Comparison of ENCODE assay signal across 22 cellular contexts in the genomic region with DNA sequence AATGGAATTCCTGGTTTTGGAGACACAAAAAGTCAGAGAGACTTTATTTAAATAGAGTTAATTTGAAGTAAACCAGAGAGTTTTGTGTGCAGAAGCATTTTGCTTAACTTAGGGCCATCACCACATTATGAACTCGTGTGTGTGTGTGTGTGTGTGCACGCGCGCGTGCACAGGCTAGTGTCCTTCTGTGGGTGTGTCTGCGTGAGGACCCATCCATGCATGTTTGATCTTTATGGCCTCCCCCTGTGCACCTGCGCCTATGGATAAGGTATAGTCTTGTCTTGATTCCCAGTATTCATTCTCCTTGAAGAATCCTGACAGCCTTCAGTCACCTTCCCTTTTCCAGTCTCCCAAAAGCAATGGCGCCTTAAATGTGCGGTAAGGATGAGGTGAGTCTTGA. TPM values are rescaled to one million over a fixed set of nuclear protein-coding genes. Genes with fewer than 3 reads are reported as not detected.
DNase-seq lines count a peak whose midpoint lies in the region; ATAC-seq and TF ChIP-seq lines count a peak whose summit lies in the region.
"Had no signal": no experiment of that assay in that cellular context is flagged by ENCODE, and none has a peak within 500 bp of the region (broad histone marks: within the 10 kb centered on the region; RNA-seq: fewer than 3 reads in every experiment).

No MANE protein-coding gene starts in this region.

- H3K36me3 Mint-ChIP-seq in natural killer cell = no peaks in the 10 kb centered on the region
- no peaks in the 10 kb centered on the region for H3K36me3 Mint-ChIP-seq in natural killer cell treated with Interleukin-12 subunit alpha and Interleukin-12 subunit beta and Interleukin-15 and Interleukin-18, amount 100 ng/mL, for 72 hours
- H3K36me3 Mint-ChIP-seq in activated T-helper 1 cell treated with anti-CD3 and anti-CD28 coated beads, Interleukin-12 subunit alpha, Interleukin-12 subunit beta, Interleukin-2, Interleukin-4 antibody, amounts not matched to agents 30 ng/mL and 10 ng/mL and 1 ng/mL, durations not matched to agents 14 hours and 24 hours and 36 hours (ENCODE audit: low read depth) = no peaks in the 10 kb centered on the region
- no peaks in the 10 kb centered on the region for H3K36me3 Mint-ChIP-seq in CD8-positive, alpha-beta T cell

- no peak overlapping the region for H3K27ac Mint-ChIP-seq in natural killer cell
- peak overlapping the region in 1 of 2 donors; percentile 10 for H3K27ac Mint-ChIP-seq in natural killer cell treated with Interleukin-12 subunit alpha and Interleukin-12 subunit beta and Interleukin-15 and Interleukin-18, amount 100 ng/mL, for 72 hours
- H3K27ac Mint-ChIP-seq in activated T-helper 1 cell treated with anti-CD3 and anti-CD28 coated beads, Interleukin-12 subunit alpha, Interleukin-12 subunit beta, Interleukin-2, Interleukin-4 antibody, amounts not matched to agents 30 ng/mL and 10 ng/mL and 1 ng/mL, durations not matched to agents 14 hours and 24 hours and 36 hours = peak overlapping the region; percentile 7
- H3K27ac Mint-ChIP-seq in CD8-positive, alpha-beta T cell = no peak overlapping the region
- H3K27ac Mint-ChIP-seq: CD4-positive, alpha-beta T cell had no signal

- H3K9me3 Mint-ChIP-seq in natural killer cell = no peaks in the 10 kb centered on the region
- no peaks in the 10 kb centered on the region for H3K9me3 Mint-ChIP-seq in natural killer cell treated with Interleukin-12 subunit alpha and Interleukin-12 subunit beta and Interleukin-15 and Interleukin-18, amount 100 ng/mL, for 72 hours
- no peaks in the 10 kb centered on the region for H3K9me3 Mint-ChIP-seq in activated T-helper 1 cell treated with anti-CD3 and anti-CD28 coated beads, Interleukin-12 subunit alpha, Interleukin-12 subunit beta, Interleukin-2, Interleukin-4 antibody, amounts not matched to agents 30 ng/mL and 10 ng/mL and 1 ng/mL, durations not matched to agents 14 hours and 24 hours and 36 hours
- H3K9me3 Mint-ChIP-seq in CD8-positive, alpha-beta T cell = no peaks in the 10 kb centered on the region
- H3K9me3 Mint-ChIP-seq: CD4-positive, alpha-beta T cell had no signal

- no peaks in the 10 kb centered on the region for H3K9me3 ChIP-seq in CD8-positive, alpha-beta T cell (ENCODE audit: low read length)
- H3K9me3 ChIP-seq: BLaER1, Caco-2, Peyer's patch, SJSA1 had no signal

- H3K4me1 ChIP-seq in CD8-positive, alpha-beta T cell (ENCODE audit: insufficient read depth, low read length) = peaks cover 9% of the 10 kb centered on the region
- H3K4me1 ChIP-seq: SJSA1 had no signal

- TF ChIP-seq CTCF in natural killer cell (IDR thresholded peaks at IDR 0.05) = no peak
- TF ChIP-seq CTCF in CD8-positive, alpha-beta T cell (IDR thresholded peaks at IDR 0.05) = no peak

- H3K4me3 ChIP-seq in CD8-positive, alpha-beta T cell (ENCODE audit: low read depth, low read length) = no peak overlapping the region
- H3K4me3 ChIP-seq: BLaER1, GM23248, HAP-1, Peyer's patch, SJSA1 had no signal

- H3K27me3 Mint-ChIP-seq in natural killer cell (ENCODE audit: low read depth in 2 of 2) = no peaks in the 10 kb centered on the region
- H3K27me3 Mint-ChIP-seq in natural killer cell treated with Interleukin-12 subunit alpha and Interleukin-12 subunit beta and Interleukin-15 and Interleukin-18, amount 100 ng/mL, for 72 hours = peaks cover 3 to 28% of the 10 kb centered on the region in 2 donors
- H3K27me3 Mint-ChIP-seq in activated T-helper 1 cell treated with anti-CD3 and anti-CD28 coated beads, Interleukin-12 subunit alpha, Interleukin-12 subunit beta, Interleukin-2, Interleukin-4 antibody, amounts not matched to agents 30 ng/mL and 10 ng/mL and 1 ng/mL, durations not matched to agents 14 hours and 24 hours and 36 hours (ENCODE audit: insufficient read depth) = peaks cover 7% of the 10 kb centered on the region
- peaks cover 9% of the 10 kb centered on the region for H3K27me3 Mint-ChIP-seq in CD8-positive, alpha-beta T cell (ENCODE audit: low read depth)
- H3K27me3 Mint-ChIP-seq: CD4-positive, alpha-beta T cell had no signal

- DNase-seq in natural killer cell = no peak
- DNase-seq in natural killer cell treated with Interleukin-12 subunit alpha and Interleukin-12 subunit beta and Interleukin-15 and Interleukin-18, amount 100 ng/mL, for 72 hours (ENCODE audit: low spot score) = no peak
- no peak for DNase-seq in activated T-helper 1 cell treated with anti-CD3 and anti-CD28 coated beads, Interleukin-12 subunit alpha, Interleukin-12 subunit beta, Interleukin-2, Interleukin-4 antibody, amounts not matched to agents 30 ng/mL and 10 ng/mL and 1 ng/mL, durations not matched to agents 14 hours and 24 hours and 36 hours (ENCODE audit: low spot score)
- DNase-seq in CD8-positive, alpha-beta T cell = no peak
- no peak for DNase-seq in NCI-H1417 treated with DMSO at 0.1 percent for 48 hours (lab: John Stamatoyannopoulos, UW)
- DNase-seq: Caco-2; CD4-positive, alpha-beta T cell; DND-41; GM23248; KBM-7; NCI-H1105; NCI-H1694; NCI-H2081; NCI-H2171; NCI-H524 treated with DMSO at 0.1 percent for 48 hours had no signal

- peak overlapping the region; percentile 32 for H3K4me3 Mint-ChIP-seq in natural killer cell
- no peak overlapping the region for H3K4me3 Mint-ChIP-seq in natural killer cell treated with Interleukin-12 subunit alpha and Interleukin-12 subunit beta and Interleukin-15 and Interleukin-18, amount 100 ng/mL, for 72 hours
- H3K4me3 Mint-ChIP-seq in activated T-helper 1 cell treated with anti-CD3 and anti-CD28 coated beads, Interleukin-12 subunit alpha, Interleukin-12 subunit beta, Interleukin-2, Interleukin-4 antibody, amounts not matched to agents 30 ng/mL and 10 ng/mL and 1 ng/mL, durations not matched to agents 14 hours and 24 hours and 36 hours = no peak overlapping the region
- H3K4me3 Mint-ChIP-seq in CD8-positive, alpha-beta T cell = no peak overlapping the region
- H3K4me3 Mint-ChIP-seq: CD4-positive, alpha-beta T cell had no signal

- H3K4me1 Mint-ChIP-seq in natural killer cell = peaks cover 5 to 24% of the 10 kb centered on the region in 2 donors
- H3K4me1 Mint-ChIP-seq in natural killer cell treated with Interleukin-12 subunit alpha and Interleukin-12 subunit beta and Interleukin-15 and Interleukin-18, amount 100 ng/mL, for 72 hours (ENCODE audit: low read depth in 2 of 2) = peaks cover 9 to 11% of the 10 kb centered on the region in 2 donors
- peaks cover 14% of the 10 kb centered on the region for H3K4me1 Mint-ChIP-seq in activated T-helper 1 cell treated with anti-CD3 and anti-CD28 coated beads, Interleukin-12 subunit alpha, Interleukin-12 subunit beta, Interleukin-2, Interleukin-4 antibody, amounts not matched to agents 30 ng/mL and 10 ng/mL and 1 ng/mL, durations not matched to agents 14 hours and 24 hours and 36 hours (ENCODE audit: low read depth)
- H3K4me1 Mint-ChIP-seq in CD8-positive, alpha-beta T cell (ENCODE audit: low read depth) = peaks cover 7% of the 10 kb centered on the region

- intact Hi-C loops in natural killer cell (cut with micrococcal nuclease) = no loop called here
- intact Hi-C loops in activated T-helper 1 cell treated with anti-CD3 and anti-CD28 coated beads, Interleukin-12 subunit alpha, Interleukin-12 subunit beta, Interleukin-2, Interleukin-4 antibody, amounts not matched to agents 30 ng/mL and 10 ng/mL and 1 ng/mL, durations not matched to agents 14 hours and 24 hours and 36 hours (cut with micrococcal nuclease) = loop anchor here (5.0 kb wide), 2 partner anchors 161 to 246 kb away; a partner anchor contains a TSS
- intact Hi-C loops in CD8-positive, alpha-beta T cell (cut with DNase I, micrococcal nuclease) = loop anchor here (5.0 to 10.0 kb wide), 3 partner anchors 106 to 166 kb away; no protein-coding TSS in a partner anchor

- POLR2A ChIA-PET in CD8-positive, alpha-beta T cell (lab: Charles Lee) = no interaction called here

- ATAC-seq in natural killer cell (no peak), esophagus mucosa (peak; percentile 4), GM21381 (IDR thresholded peaks at IDR 0.05; ENCODE audit: unreplicated experiment) (no peak)
- ATAC-seq in natural killer cell treated with Interleukin-12 subunit alpha and Interleukin-12 subunit beta and Interleukin-15 and Interleukin-18, amount 100 ng/mL, for 72 hours = no peak
- no peak for ATAC-seq in CD8-positive, alpha-beta T cell

- no peaks in the 10 kb centered on the region for H3K36me3 ChIP-seq in CD8-positive, alpha-beta T cell (ENCODE audit: insufficient read depth, low read length)
- H3K36me3 ChIP-seq: BLaER1, HAP-1, Peyer's patch, SJSA1 had no signal

- no peaks in the 10 kb centered on the region for H3K27me3 ChIP-seq in CD8-positive, alpha-beta T cell (ENCODE audit: insufficient read depth, low read length)
- H3K27me3 ChIP-seq: BLaER1, Peyer's patch had no signal

- H3K27ac ChIP-seq in CD8-positive, alpha-beta T cell (ENCODE audit: low read depth, low read length) = no peak overlapping the region
- H3K27ac ChIP-seq: BLaER1, GM23248, HL-60, Peyer's patch, SJSA1 had no signal

- CTCF ChIA-PET in CD8-positive, alpha-beta T cell (lab: Charles Lee) = interaction anchor here (0.9 to 1.6 kb wide), 3 partner anchors 9 to 113 kb away, joined by 3 to 4 read pairs (median 4); no protein-coding TSS in a partner anchor

RNA-seq across cellular contexts. Expression of a gene that starts 26.0 kb away (rescaled TPM):
- total RNA-seq in natural killer cell (10 to 100 TPM in 1 of 3 donors, 1 to 10 TPM in 2; 4.1 to 11.4 (median 5.9) TPM), esophagus mucosa (34.9 TPM)
- 1 to 10 TPM; 2.4 to 3.5 TPM for total RNA-seq in natural killer cell treated with Interleukin-12 subunit alpha and Interleukin-12 subunit beta and Interleukin-15 and Interleukin-18, amount 100 ng/mL, for 72 hours
- 5.0 and 6.6 TPM in 2 replicates for total RNA-seq in activated T-helper 1 cell treated with anti-CD3 and anti-CD28 coated beads, Interleukin-12 subunit alpha, Interleukin-12 subunit beta, Interleukin-2, Interleukin-4 antibody, amounts not matched to agents 30 ng/mL and 10 ng/mL and 1 ng/mL, durations not matched to agents 14 hours and 24 hours and 36 hours
- total RNA-seq in CD8-positive, alpha-beta T cell = 1 to 10 TPM; 1.6 to 1.7 TPM
- total RNA-seq: GM23248, SJSA1 had no signal
